In genomic region chr17:73743802-73744201, GRCh38 we compare ENCODE assay signal across 21 cellular contexts.
"Had no signal": no experiment of that assay in that cellular context is flagged by ENCODE, and none has a peak within 500 bp of the region (broad histone marks: within the 10 kb centered on the region; RNA-seq: fewer than 3 reads in every experiment).

No MANE protein-coding gene starts in this region.

- H3K27me3 ChIP-seq: adrenal gland, neural progenitor cell, ovary, vagina had no signal

- DNase-seq: activated CD4-positive, CD25-positive, alpha-beta regulatory T cell treated with anti-CD3 and anti-CD28 coated beads, Interleukin-2, amount 50 U/mL, for 72 hours; activated CD8-positive, alpha-beta memory T cell treated with anti-CD3 and anti-CD28 coated beads for 24 hours; activated CD8-positive, alpha-beta memory T cell treated with anti-CD3 and anti-CD28 coated beads, Interleukin-2, amount 50 U/mL, for 48 hours; activated gamma-delta T cell; activated T-cell treated with anti-CD3 and anti-CD28 coated beads, Interleukin-2, amount 50 U/mL, for 72 hours; adrenal gland; cortex of kidney; effector CD8-positive, alpha-beta T cell; immature natural killer cell; naive thymus-derived CD4-positive, alpha-beta T cell; ovary; psoas muscle; stimulated activated CD4-positive, alpha-beta T cell treated with anti-CD3 and anti-CD28 coated beads, Interleukin-4, amount 100 ng/mL, for 1 hour; stomach; trophoblast cell had no signal

- H3K4me3 ChIP-seq: adrenal gland, breast epithelium, esophagus muscularis mucosa, neural progenitor cell, ovary, psoas muscle, stomach, vagina had no signal

- H2AFZ ChIP-seq: neural progenitor cell had no signal

- H3K9me3 ChIP-seq: adrenal gland, breast epithelium, ovary, vagina had no signal

- H3K4me2 ChIP-seq: neural progenitor cell had no signal

- H3K9ac ChIP-seq: neural progenitor cell had no signal

- H3K36me3 ChIP-seq: adrenal gland, breast epithelium, esophagus muscularis mucosa, neural progenitor cell, ovary, stomach, vagina had no signal

- H3K27ac ChIP-seq: adrenal gland, breast epithelium, esophagus muscularis mucosa, neural progenitor cell, ovary, psoas muscle, stomach, vagina had no signal

- H3K4me1 ChIP-seq: breast epithelium, esophagus muscularis mucosa, psoas muscle, vagina had no signal

- ATAC-seq: activated naive CD4-positive, alpha-beta T cell treated with anti-CD3 and anti-CD28 coated beads, Interleukin-2, amount 50 U/mL, for 72 hours; activated T-cell treated with anti-CD3 and anti-CD28 coated beads, Interleukin-2, amount 50 U/mL, for 72 hours; naive thymus-derived CD4-positive, alpha-beta T cell; psoas muscle; right cardiac atrium had no signal
